3 cellular contexts compared by ENCODE assay signal in genomic region chr14:77278461-77279230, GRCh38.
TF ChIP-seq lines count a peak whose summit lies in the region.

No MANE protein-coding gene starts in this region.

TF ChIP-seq in HCT116, 20 proteins besides CTCF, POLR2A, EP300 and RAD21:
- TF ChIP-seq MAX (IDR thresholded peaks at IDR 0.05) (no peak), ELF1 (IDR thresholded peaks at IDR 0.05; ENCODE audit: borderline replicate concordance, low read depth) (no peak), POLR2AphosphoS5 (IDR thresholded peaks at IDR 0.05; ENCODE audit: low read depth, low read length) (no peak), SP1 (IDR thresholded peaks at IDR 0.05; ENCODE audit: low read depth) (no peak), SIN3A (IDR thresholded peaks at IDR 0.05; ENCODE audit: low read depth) (no peak), EGR1 (IDR thresholded peaks at IDR 0.05; ENCODE audit: low read depth) (no peak), REST (IDR thresholded peaks at IDR 0.05; ENCODE audit: low read depth) (no peak)

TF ChIP-seq in K562, 482 proteins besides CTCF, POLR2A, EP300 and RAD21:
- no peak for TF ChIP-seq CEBPZ (IDR thresholded peaks at IDR 0.05; ENCODE audit: borderline replicate concordance, low read depth, low read length)
- TF ChIP-seq STAT5A (IDR thresholded peaks at IDR 0.05; ENCODE audit: borderline replicate concordance, low read length) = no peak
- no peak for TF ChIP-seq SMC3 (conservative IDR thresholded peaks at IDR 0.05; ENCODE audit: insufficient read depth, low read depth, low read length)
- no peak for TF ChIP-seq MECOM (CRISPR knock-in tag; IDR thresholded peaks at IDR 0.05)
- no peak for TF ChIP-seq ZFP30 (CRISPR knock-in tag; IDR thresholded peaks at IDR 0.05; ENCODE audit: borderline replicate concordance)
- no peak for TF ChIP-seq BRCA1 (IDR thresholded peaks at IDR 0.05)
- no peak for TF ChIP-seq BRCA1 (CRISPR knock-in tag; IDR thresholded peaks at IDR 0.05)
- TF ChIP-seq ZNF589 (CRISPR knock-in tag; IDR thresholded peaks at IDR 0.05; ENCODE audit: low read depth) = no peak
- no peak for TF ChIP-seq FOXA3 (CRISPR knock-in tag; conservative IDR thresholded peaks at IDR 0.05 in 1 of 2, IDR thresholded peaks at IDR 0.05 in 1 of 2)
- TF ChIP-seq HMGN3 (IDR thresholded peaks at IDR 0.05; ENCODE audit: borderline replicate concordance, extremely low read depth, insufficient read length, low read depth, low read length) = no peak
- TF ChIP-seq, protein P1, sequence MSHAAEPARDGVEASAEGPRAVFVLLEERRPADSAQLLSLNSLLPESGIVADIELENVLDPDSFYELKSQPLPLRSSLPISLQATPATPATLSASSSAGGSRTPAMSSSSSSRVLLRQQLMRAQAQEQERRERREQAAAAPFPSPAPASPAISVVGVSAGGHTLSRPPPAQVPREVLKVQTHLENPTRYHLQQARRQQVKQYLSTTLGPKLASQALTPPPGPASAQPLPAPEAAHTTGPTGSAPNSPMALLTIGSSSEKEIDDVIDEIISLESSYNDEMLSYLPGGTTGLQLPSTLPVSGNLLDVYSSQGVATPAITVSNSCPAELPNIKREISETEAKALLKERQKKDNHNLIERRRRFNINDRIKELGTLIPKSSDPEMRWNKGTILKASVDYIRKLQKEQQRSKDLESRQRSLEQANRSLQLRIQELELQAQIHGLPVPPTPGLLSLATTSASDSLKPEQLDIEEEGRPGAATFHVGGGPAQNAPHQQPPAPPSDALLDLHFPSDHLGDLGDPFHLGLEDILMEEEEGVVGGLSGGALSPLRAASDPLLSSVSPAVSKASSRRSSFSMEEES (CRISPR knock-in tag; IDR thresholded peaks at IDR 0.05) = no peak
- no peak for TF ChIP-seq ZC3H8 (IDR thresholded peaks at IDR 0.05)
- no peak for TF ChIP-seq KAT7 (CRISPR knock-in tag; IDR thresholded peaks at IDR 0.05; ENCODE audit: borderline replicate concordance)
- no peak for TF ChIP-seq RBM39 (optimal IDR thresholded peaks at IDR 0.05; ENCODE audit: low read depth, low read length)
- no peak for TF ChIP-seq KLF1 (tag; IDR thresholded peaks at IDR 0.05)
- no peak for TF ChIP-seq HLTF (IDR thresholded peaks at IDR 0.05)

TF ChIP-seq in GM12891, 5 proteins besides CTCF, POLR2A, EP300 and RAD21:
- TF ChIP-seq POU2F2 (IDR thresholded peaks at IDR 0.05; ENCODE audit: low read depth, low read length) (no peak), TAF1 (IDR thresholded peaks at IDR 0.05; ENCODE audit: low read depth, low read length) (no peak), SPI1 (IDR thresholded peaks at IDR 0.05; ENCODE audit: low read depth, low read length) (no peak), POLR2AphosphoS5 (IDR thresholded peaks at IDR 0.05; ENCODE audit: low read depth, low read length) (no peak), PAX5 (IDR thresholded peaks at IDR 0.05; ENCODE audit: insufficient read depth, low read length, severe bottlenecking) (no peak)
